11 cellular contexts compared by ENCODE assay signal in the genomic region with DNA sequence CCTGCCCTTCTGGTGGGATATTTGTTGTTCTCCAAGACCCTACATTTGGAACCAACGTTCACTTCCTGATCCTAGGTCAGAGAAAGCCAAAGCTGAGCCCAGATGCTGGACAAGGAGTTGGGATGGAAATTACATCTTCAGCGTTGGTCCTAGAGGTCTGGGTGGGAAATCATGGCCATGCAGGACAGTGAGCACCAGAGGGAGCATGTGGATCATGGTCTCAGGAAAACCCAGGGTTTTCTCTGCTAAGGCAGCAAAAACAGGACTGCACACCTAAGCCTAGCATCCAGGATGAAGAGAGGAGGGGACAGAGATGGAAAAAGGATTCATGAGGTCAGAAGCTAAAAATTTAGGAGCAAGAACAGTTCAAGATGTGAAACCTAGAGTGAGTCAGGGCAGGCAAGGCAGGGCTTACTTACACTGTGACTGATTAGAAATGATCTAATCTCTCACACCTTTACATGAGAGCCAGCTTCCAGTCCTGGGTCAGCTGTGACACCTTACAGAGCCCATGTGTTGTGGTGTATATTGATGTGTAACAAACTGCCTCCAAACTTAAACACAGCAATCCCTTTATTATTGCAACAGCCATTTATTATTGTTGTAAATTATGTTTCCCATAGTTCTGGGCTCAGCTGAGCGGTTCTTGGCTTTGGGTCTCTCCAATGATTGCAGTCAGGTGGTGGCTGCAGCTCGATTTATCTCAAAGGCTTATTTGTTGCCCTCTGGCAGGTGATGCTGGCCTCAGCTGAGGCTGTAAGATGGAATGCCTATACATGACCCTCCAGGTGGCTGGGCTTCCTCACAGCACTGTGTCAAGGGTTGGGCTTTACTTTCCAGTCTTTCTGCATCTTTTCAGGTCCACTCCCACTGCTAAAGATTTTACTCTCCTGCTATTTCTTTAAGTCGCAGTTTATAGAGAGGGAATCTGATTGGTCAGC. TPM values are rescaled to one million over a fixed set of nuclear protein-coding genes. Genes with fewer than 3 reads are reported as not detected.
A peak's percentile ranks its signal among the peaks of the same experiment; 100 is the strongest.
DNase-seq lines count a peak whose midpoint lies in the region; ATAC-seq and TF ChIP-seq lines count a peak whose summit lies in the region.
"Had no signal": no experiment of that assay in that cellular context is flagged by ENCODE, and none has a peak within 500 bp of the region (broad histone marks: within the 10 kb centered on the region; RNA-seq: fewer than 3 reads in every experiment).

No MANE protein-coding gene starts in this region.

- no peak overlapping the region for H3K27ac ChIP-seq in H9 (ENCODE audit: insufficient read length, low read depth, low read length)
- no peak overlapping the region for H3K27ac ChIP-seq in CD4-positive, alpha-beta memory T cell (ENCODE audit: low read depth, low read length)
- H3K27ac ChIP-seq: esophagus squamous epithelium had no signal

- H3K4ac ChIP-seq in H9 (ENCODE audit: low read depth, low read length), result no peak overlapping the region

- ATAC-seq in HG03135 (IDR thresholded peaks at IDR 0.05; ENCODE audit: unreplicated experiment), result no peak
- ATAC-seq in HG03139 (IDR thresholded peaks at IDR 0.05; ENCODE audit: unreplicated experiment), result no peak

- H2AFZ ChIP-seq in H9 (ENCODE audit: low read length), result no peak overlapping the region

- no peak overlapping the region for H2AK5ac ChIP-seq in H9 (ENCODE audit: insufficient read length, low read length)

- H2BK120ac ChIP-seq in H9 (ENCODE audit: low read depth, low read length, poor library complexity, severe bottlenecking), result no peak overlapping the region

- H3K4me1 ChIP-seq in H9 (ENCODE audit: insufficient read depth, low read length), result 0 out of 2 replicates have a peak, but pooled peaks cover 5% of the 10 kb centered on the region
- peaks cover 9% of the 10 kb centered on the region for H3K4me1 ChIP-seq in CD4-positive, alpha-beta memory T cell (ENCODE audit: insufficient read depth, low read length)

- no peak overlapping the region for H4K91ac ChIP-seq in H9 (ENCODE audit: insufficient read length, low read depth, low read length)

- TF ChIP-seq CTCF in H9 (conservative IDR thresholded peaks at IDR 0.05) (peak; percentile 39; the same call in 2 of the 3 replicates), WI38 (IDR thresholded peaks at IDR 0.05; ENCODE audit: low read depth, low read length) (peak; percentile 32)

- no peak overlapping the region for H3K4me3 ChIP-seq in WI38 (ENCODE audit: low read depth, low read length)
- no peak overlapping the region for H3K4me3 ChIP-seq in CD4-positive, alpha-beta memory T cell (ENCODE audit: low read length in 2 of 2)
- H3K4me3 ChIP-seq: esophagus squamous epithelium had no signal

- H3K27ac Mint-ChIP-seq in H9, result no peak overlapping the region
- H3K27ac Mint-ChIP-seq in CD4-positive, alpha-beta memory T cell, result peak overlapping the region in 1 of 7 donors; percentile 19

- DNase-seq in AG20443 (ENCODE audit: low spot score), result peak; percentile 32
- no peak for DNase-seq in H9
- peak; percentile 26 for DNase-seq in kidney tubule cell (ENCODE audit: low spot score)
- no peak for DNase-seq in CD4-positive, alpha-beta memory T cell
- DNase-seq: anterior cingulate cortex, esophagus squamous epithelium, H7 had no signal

- no peaks in the 10 kb centered on the region for H3K27me3 ChIP-seq in H9 (ENCODE audit: insufficient read depth, low read length)
- no peaks in the 10 kb centered on the region for H3K27me3 ChIP-seq in CD4-positive, alpha-beta memory T cell (ENCODE audit: insufficient read depth, low read length)

- H2BK12ac ChIP-seq in H9 (ENCODE audit: insufficient read length, low read depth, low read length), result peak overlapping the region; percentile 15

- H4K20me1 ChIP-seq in H9 (ENCODE audit: control insufficient read depth, insufficient read depth, insufficient read length), result no peaks in the 10 kb centered on the region

- H2BK15ac ChIP-seq in H9 (ENCODE audit: low read depth, low read length), result no peak overlapping the region

- no peak overlapping the region for H3K4me3 Mint-ChIP-seq in H9
- H3K4me3 Mint-ChIP-seq in CD4-positive, alpha-beta memory T cell, result no peak overlapping the region

- WGBS in H9 (ENCODE audit: extremely low coverage, insufficient read length, low lambda C conversion rate), result no CpG with 5 or more reads among the region's 5 CpGs

- no peaks in the 10 kb centered on the region for H3K36me3 Mint-ChIP-seq in H9 (ENCODE audit: insufficient read depth in 1 of 3, low read depth in 3 of 3)
- H3K36me3 Mint-ChIP-seq in CD4-positive, alpha-beta memory T cell, result no peaks in the 10 kb centered on the region

- H3K9ac ChIP-seq in H9 (ENCODE audit: extremely low read depth, insufficient read length, low read length), result no peak overlapping the region

- H3K9me3 Mint-ChIP-seq in H9, result no peaks in the 10 kb centered on the region
- no peaks in the 10 kb centered on the region for H3K9me3 Mint-ChIP-seq in CD4-positive, alpha-beta memory T cell

- H3K27me3 Mint-ChIP-seq in H9 (ENCODE audit: low read depth), result peaks cover 37% of the 10 kb centered on the region
- peaks cover 6% of the 10 kb centered on the region in 2 donors for H3K27me3 Mint-ChIP-seq in CD4-positive, alpha-beta memory T cell

- POLR2A ChIA-PET in CD4-positive, alpha-beta memory T cell (lab: Charles Lee; ENCODE audit: partially characterized antibody), result no interaction called here

- no peak overlapping the region for H3T11ph ChIP-seq in H9 (ENCODE audit: low read length)

- H3K18ac ChIP-seq in H9 (ENCODE audit: insufficient read length, low read depth, low read length), result no peak overlapping the region

- H3K79me2 ChIP-seq in H9 (ENCODE audit: insufficient read depth, low read length), result no peaks in the 10 kb centered on the region

- H3K9me3 ChIP-seq in H9 (ENCODE audit: control insufficient read depth, low read depth, low read length), result no peaks in the 10 kb centered on the region
- H3K9me3 ChIP-seq in CD4-positive, alpha-beta memory T cell (ENCODE audit: control insufficient read depth in 1 of 2, low read length in 2 of 2), result no peaks in the 10 kb centered on the region
- H3K9me3 ChIP-seq: esophagus squamous epithelium had no signal

- H2BK5ac ChIP-seq in H9 (ENCODE audit: insufficient read length, low read length), result no peak overlapping the region

- intact Hi-C loops in CD4-positive, alpha-beta memory T cell (cut with micrococcal nuclease), result loop anchor here (5.0 kb wide), 3 partner anchors 93 to 252 kb away; no protein-coding TSS in a partner anchor

- no peaks in the 10 kb centered on the region for H3K23me2 ChIP-seq in H9 (ENCODE audit: insufficient read length, low read depth, low read length, poor library complexity, severe bottlenecking)

- no peak overlapping the region for H3K56ac ChIP-seq in H9 (ENCODE audit: insufficient read length, low read depth, low read length)

- H4K8ac ChIP-seq in H9 (replicated peaks; ENCODE audit: insufficient read length, low read depth, low read length), result no peak overlapping the region

- H3K23ac ChIP-seq in H9 (ENCODE audit: insufficient read length, low read depth, low read length), result no peak overlapping the region

- no peaks in the 10 kb centered on the region for H3K36me3 ChIP-seq in CD4-positive, alpha-beta memory T cell (ENCODE audit: insufficient read depth, low read length)
- H3K36me3 ChIP-seq: esophagus squamous epithelium had no signal

- H3K14ac ChIP-seq in H9 (ENCODE audit: insufficient read depth, low read length), result no peak overlapping the region

- H3K4me2 ChIP-seq in H9 (ENCODE audit: insufficient read depth, insufficient read length, low read length), result no peak overlapping the region

- CTCF ChIA-PET in CD4-positive, alpha-beta memory T cell (lab: Charles Lee; ENCODE audit: partially characterized antibody), result interaction anchor here (0.9 to 1.3 kb wide), 3 partner anchors 101 to 391 kb away, joined by 3 to 4 read pairs (median 3); no protein-coding TSS in a partner anchor

- no peak overlapping the region for H2BK20ac ChIP-seq in H9 (ENCODE audit: low read depth, low read length, poor library complexity, severe bottlenecking)

- H3K4me1 Mint-ChIP-seq in H9, result peaks cover 15 to 18% of the 10 kb centered on the region in 2 experiments
- H3K4me1 Mint-ChIP-seq in CD4-positive, alpha-beta memory T cell, result peaks cover 5 to 8% (median 8%) of the 10 kb centered on the region in 4 donors

- no peaks in the 10 kb centered on the region for H3K79me1 ChIP-seq in H9 (ENCODE audit: insufficient read depth, low read depth, low read length, poor library complexity, severe bottlenecking)

- no peak overlapping the region for H4K5ac ChIP-seq in H9 (ENCODE audit: insufficient read length, low read depth, low read length)

RNA-seq across cellular contexts. Expression of gene C20orf202, which starts 6.5 kb away (rescaled TPM):
- 0.13 TPM in 1 of 2 replicates, not detected in the other for total RNA-seq in H9 (2021)
- under 1 TPM in 1 of 2 experiments, not detected in 1; 0.20 TPM for total RNA-seq in CD4-positive, alpha-beta memory T cell
- polyA plus RNA-seq in CD4-positive, alpha-beta memory T cell, result under 1 TPM in 1 of 2 donors, not detected in 1; 0.18 TPM
- total RNA-seq: activated CD8-positive, alpha-beta memory T cell treated with anti-CD3 and anti-CD28 coated beads for 36 hours; H7 had no signal

RNA-seq across cellular contexts. Expression of gene RAD21L1, which starts 16.1 kb away (rescaled TPM):
- total RNA-seq in H9 (2021), result not detected in 2 replicates
- under 1 TPM in 1 of 2 experiments, not detected in 1; 0.78 TPM for total RNA-seq in CD4-positive, alpha-beta memory T cell
- not detected for polyA plus RNA-seq in CD4-positive, alpha-beta memory T cell
- total RNA-seq: activated CD8-positive, alpha-beta memory T cell treated with anti-CD3 and anti-CD28 coated beads for 36 hours; esophagus squamous epithelium; H7 had no signal

RNA-seq across cellular contexts. Expression of gene TMEM74B, which starts 24.9 kb away (rescaled TPM):
- 4.9 and 6.2 TPM in 2 replicates for total RNA-seq in H9 (2021)
- total RNA-seq in CD4-positive, alpha-beta memory T cell, result not detected
- not detected for polyA plus RNA-seq in CD4-positive, alpha-beta memory T cell

RNA-seq across cellular contexts. Expression of gene SNPH, which starts 56.4 kb away (rescaled TPM):
- total RNA-seq in H9 (2021), result 1.8 TPM in 2 replicates
- total RNA-seq in CD4-positive, alpha-beta memory T cell, result 10 to 100 TPM; 14.3 to 15.9 TPM
- 1 to 10 TPM; 2.5 to 6.6 TPM for polyA plus RNA-seq in CD4-positive, alpha-beta memory T cell

Comparison
In these comparisons a context has a peak if more than half of its experiments do, and no peak if none do; other contexts are left out.
1. DNase-seq: peak in AG20443 (single experiment) and kidney tubule cell (single experiment); none in H9 (single experiment) and CD4-positive, alpha-beta memory T cell (0 of 5).